28 cellular contexts compared by ENCODE assay signal in the genomic region with DNA sequence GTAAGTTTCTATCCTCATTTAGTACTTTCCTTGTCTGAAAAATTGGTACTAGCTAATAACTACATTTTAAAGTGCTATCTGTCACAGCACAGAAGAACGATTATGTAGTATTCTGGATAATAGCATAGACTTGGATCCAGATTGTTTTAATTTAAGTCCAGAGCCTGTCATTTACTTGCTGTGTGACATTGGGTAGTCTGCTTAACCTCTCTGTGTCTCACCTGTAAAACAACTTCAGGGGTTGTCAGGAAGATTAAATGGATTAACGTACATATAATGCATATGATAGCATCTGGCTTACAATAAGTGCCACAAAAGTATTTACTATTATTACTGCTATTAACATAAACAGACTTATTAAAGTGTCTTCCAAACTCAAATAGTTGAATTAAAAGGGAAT.
"Had no signal": no experiment of that assay in that cellular context is flagged by ENCODE, and none has a peak within 500 bp of the region (broad histone marks: within the 10 kb centered on the region; RNA-seq: fewer than 3 reads in every experiment).

No MANE protein-coding gene starts in this region.

- H3K9me3 Mint-ChIP-seq: dendritic cell treated with granulocyte-macrophage colony-stimulating factor and Interleukin-4, amounts not matched to agents 40 ng/mL and 50 ng/mL, for 4 days; effector memory CD8-positive, alpha-beta T cell had no signal

- H3K9me3 ChIP-seq: colonic mucosa, esophagus muscularis mucosa, esophagus squamous epithelium, gastrocnemius medialis, gastroesophageal sphincter, heart left ventricle, heart right ventricle had no signal

- H3K36me3 ChIP-seq: colonic mucosa, esophagus muscularis mucosa, esophagus squamous epithelium, gastrocnemius medialis, gastroesophageal sphincter, heart left ventricle, heart right ventricle had no signal

- ATAC-seq: effector memory CD8-positive, alpha-beta T cell; esophagus mucosa; foreskin keratinocyte; gastrocnemius medialis; gastroesophageal sphincter; heart left ventricle; heart right ventricle had no signal

- H3K27ac Mint-ChIP-seq: dendritic cell treated with granulocyte-macrophage colony-stimulating factor and Interleukin-4, amounts not matched to agents 40 ng/mL and 50 ng/mL, for 4 days; effector memory CD8-positive, alpha-beta T cell; endodermal cell had no signal

- H3K4me1 Mint-ChIP-seq: endodermal cell had no signal

- H3K4me3 Mint-ChIP-seq: dendritic cell treated with granulocyte-macrophage colony-stimulating factor and Interleukin-4, amounts not matched to agents 40 ng/mL and 50 ng/mL, for 4 days; effector memory CD8-positive, alpha-beta T cell; endodermal cell had no signal

- H3K4me1 ChIP-seq: colonic mucosa, esophagus muscularis mucosa, esophagus squamous epithelium, foreskin keratinocyte, gastrocnemius medialis, gastroesophageal sphincter, heart left ventricle, heart right ventricle had no signal

- H3K27me3 ChIP-seq: colonic mucosa, foreskin keratinocyte, gastrocnemius medialis, heart left ventricle had no signal

- H3K27ac ChIP-seq: colonic mucosa, coronary artery, dorsolateral prefrontal cortex, epithelial cell of prostate, esophagus muscularis mucosa, esophagus squamous epithelium, foreskin keratinocyte, gastrocnemius medialis, gastroesophageal sphincter, heart left ventricle, heart right ventricle had no signal

- DNase-seq: colonic mucosa; cortex of kidney; dermis blood vessel endothelial cell; dorsolateral prefrontal cortex; effector CD4-positive, alpha-beta T cell; effector CD8-positive, alpha-beta T cell; effector memory CD4-positive, alpha-beta T cell; effector memory CD8-positive, alpha-beta T cell; endodermal cell; esophagus squamous epithelium; foreskin fibroblast; foreskin keratinocyte; foreskin melanocyte; gastrocnemius medialis; glutamatergic neuron; head of caudate nucleus; heart left ventricle; heart right ventricle had no signal

- FAIRE-seq: colon, endometrium, endothelial cell of umbilical vein, frontal cortex had no signal

- H3K4me3 ChIP-seq: colonic mucosa, coronary artery, dorsolateral prefrontal cortex, esophagus muscularis mucosa, esophagus squamous epithelium, gastrocnemius medialis, gastroesophageal sphincter, heart left ventricle, heart right ventricle had no signal
